Comparison of ENCODE assay signal across 8 cellular contexts in the genomic region with DNA sequence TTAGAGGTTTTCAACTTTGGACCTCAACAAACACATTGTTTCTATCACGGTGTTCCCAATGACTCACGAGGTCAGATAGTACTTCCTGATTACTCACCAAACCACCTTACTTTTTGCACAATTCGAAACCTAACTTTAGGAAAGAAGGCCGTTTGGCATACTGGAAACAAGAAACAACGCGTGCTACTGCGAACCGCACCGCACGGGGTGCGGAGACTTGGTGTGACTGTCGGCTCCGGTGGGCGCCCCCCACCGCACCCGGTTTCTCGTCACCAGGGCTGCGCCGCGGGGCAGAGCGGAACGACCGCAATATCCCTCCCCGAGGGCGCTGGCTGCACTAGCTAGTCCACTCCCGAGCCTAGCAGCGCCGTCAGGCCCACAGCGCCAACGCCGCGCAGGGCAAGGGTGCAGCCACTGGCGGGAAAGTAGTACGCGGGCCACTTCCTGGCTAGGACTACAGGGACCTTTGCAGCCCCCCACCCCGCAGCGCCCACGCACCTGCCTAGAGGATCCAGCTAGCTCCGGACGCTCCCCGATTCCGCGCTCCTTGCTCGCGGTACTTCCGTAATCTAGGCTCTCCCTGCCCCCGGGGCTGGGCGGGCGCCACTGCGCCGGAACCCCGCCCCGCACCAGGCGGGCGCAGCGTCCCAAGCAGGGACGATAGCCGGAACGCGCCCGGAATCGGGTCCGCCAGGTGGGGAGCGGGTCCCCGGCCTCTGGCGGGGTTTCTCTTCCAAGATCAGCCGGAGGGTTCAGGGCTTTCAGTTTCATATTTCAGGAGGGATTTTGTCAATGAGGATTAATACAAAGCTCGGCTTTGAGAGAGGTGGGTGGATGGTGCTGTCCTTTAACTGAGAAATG. TPM values are rescaled to one million over a fixed set of nuclear protein-coding genes. Genes with fewer than 3 reads are reported as not detected.
A peak's percentile ranks its signal among the peaks of the same experiment; 100 is the strongest.
DNase-seq lines count a peak whose midpoint lies in the region; ATAC-seq and TF ChIP-seq lines count a peak whose summit lies in the region.

TSS of gene PARP4 (minus strand) at position 571 of the 861 bp plus-strand sequence. CDS start 9,002 bp downstream, outside the sequence.

- peaks cover 6 to 38% of the 10 kb centered on the region in 2 donors for H3K4me1 ChIP-seq in left lung

- H3K27ac ChIP-seq in left lung, result peak within 1 kb of the TSS; percentile 93 to 99

- peaks cover 30% of the 10 kb centered on the region for H3K4me1 Mint-ChIP-seq in activated CD4-positive, alpha-beta T cell treated with anti-CD3 and anti-CD28 coated beads, Interleukin-2, amount 10 ng/mL, durations not matched to agents 24 days and 14 days

- H3K9me3 Mint-ChIP-seq in activated CD4-positive, alpha-beta T cell treated with anti-CD3 and anti-CD28 coated beads, Interleukin-2, amount 10 ng/mL, durations not matched to agents 24 days and 14 days, result peaks cover 3% of the 10 kb centered on the region

- H3K4me3 Mint-ChIP-seq in activated CD4-positive, alpha-beta T cell treated with anti-CD3 and anti-CD28 coated beads, Interleukin-2, amount 10 ng/mL, durations not matched to agents 24 days and 14 days, result peak within 1 kb of the TSS; percentile 90

- intact Hi-C loops in activated CD4-positive, alpha-beta T cell treated with anti-CD3 and anti-CD28 coated beads, Interleukin-2, amount 10 ng/mL, durations not matched to agents 24 days and 14 days (cut with micrococcal nuclease), result loop anchor here (1.0 to 5.0 kb wide), 9 partner anchors 53 to 1135 kb away; partner anchors contain the start of gene ATP12A
- intact Hi-C loops in left lung (cut with DNase I), result no loop called here

- TF ChIP-seq CTCF in left lung (IDR thresholded peaks at IDR 0.05), result no peak

- DNase-seq in AG20443 (ENCODE audit: low spot score) (peak; percentile 93), NCI-H524 (lab: John Stamatoyannopoulos, UW) (peak; percentile 82 to 90), dedifferentiated amniotic fluid mesenchymal stem cell (ENCODE audit: extremely low spot score) (peak; percentile 56), left lung (peak; percentile 89 to 97)
- DNase-seq in activated CD4-positive, alpha-beta T cell treated with anti-CD3 and anti-CD28 coated beads, Interleukin-2, amount 10 ng/mL, durations not matched to agents 24 days and 14 days, result peak; percentile 93
- DNase-seq in stimulated activated CD4-positive, alpha-beta T cell treated with anti-CD3 and anti-CD28 coated beads, Interleukin-4, amount 100 ng/mL, for 1 hour, result peak; percentile 60

- peak within 1 kb of the TSS; percentile 98 for H3K27ac Mint-ChIP-seq in activated CD4-positive, alpha-beta T cell treated with anti-CD3 and anti-CD28 coated beads, Interleukin-2, amount 10 ng/mL, durations not matched to agents 24 days and 14 days

- H3K4me3 ChIP-seq in left lung, result peak within 1 kb of the TSS; percentile 71 to 79

- H3K36me3 ChIP-seq in left lung, result peaks cover 0 to 4% of the 10 kb centered on the region in 2 donors

- ATAC-seq in GM18909 (IDR thresholded peaks at IDR 0.05; ENCODE audit: poor library complexity, unreplicated experiment), result peak; percentile 90
- peak; percentile 69 for ATAC-seq in HG03139 (IDR thresholded peaks at IDR 0.05; ENCODE audit: unreplicated experiment)
- peak; percentile 95 for ATAC-seq in left lung

- H3K36me3 Mint-ChIP-seq in activated CD4-positive, alpha-beta T cell treated with anti-CD3 and anti-CD28 coated beads, Interleukin-2, amount 10 ng/mL, durations not matched to agents 24 days and 14 days (ENCODE audit: low read depth), result peaks cover 5% of the 10 kb centered on the region

- H3K9me3 ChIP-seq in left lung, result no peaks in the 10 kb centered on the region

- no peaks in the 10 kb centered on the region for H3K27me3 ChIP-seq in left lung

- peaks cover 3% of the 10 kb centered on the region for H3K27me3 Mint-ChIP-seq in activated CD4-positive, alpha-beta T cell treated with anti-CD3 and anti-CD28 coated beads, Interleukin-2, amount 10 ng/mL, durations not matched to agents 24 days and 14 days

RNA-seq across cellular contexts. Expression of gene PARP4, which starts in this region (rescaled TPM):
- 33.0 and 34.8 TPM in 2 replicates for total RNA-seq in activated CD4-positive, alpha-beta T cell treated with anti-CD3 and anti-CD28 coated beads, Interleukin-2, amount 10 ng/mL, durations not matched to agents 24 days and 14 days
- 10 to 100 TPM; 71.9 to 76.8 TPM for total RNA-seq in left lung

Comparison
In these comparisons a context has a peak if more than half of its experiments do, and no peak if none do; other contexts are left out.
1. Peak in every context shown above with its lines: DNase-seq, ATAC-seq, H3K4me3 ChIP-seq and H3K27ac ChIP-seq.